ENCODE assay signal across 8 cellular contexts in genomic region chr10:79072041-79072441, GRCh38. TPM values are rescaled to one million over a fixed set of nuclear protein-coding genes. Genes with fewer than 3 reads are reported as not detected.
DNase-seq lines count a peak whose midpoint lies in the region; ATAC-seq and TF ChIP-seq lines count a peak whose summit lies in the region.

No MANE protein-coding gene starts in this region.

- no peak overlapping the region for H3K27ac ChIP-seq in HCT116 (ENCODE audit: low read depth, low read length)
- peak overlapping the region; percentile 98 to 99 for H3K27ac ChIP-seq in ascending aorta
- H3K27ac ChIP-seq in skin epidermis: peak overlapping the region in 17 of 21 experiments; percentile 84 to 99 (median 96)

- H3K27me3 ChIP-seq in HCT116 (ENCODE audit: insufficient read depth, low read length): no peaks in the 10 kb centered on the region
- H3K27me3 ChIP-seq in ascending aorta: no peaks in the 10 kb centered on the region

- H4K20me1 ChIP-seq in HCT116 (ENCODE audit: insufficient read depth): no peaks in the 10 kb centered on the region

- intact Hi-C loops in HCT116 (cut with micrococcal nuclease) (no loop called here), ascending aorta (cut with DNase I) (loop anchor here (5.0 kb wide), 1 partner anchor 175 kb away; no protein-coding TSS in a partner anchor)

- POLR2A ChIA-PET in HCT116 (lab: Charles Lee): no interaction called here

- no peak for TF ChIP-seq CTCF in HCT116 (IDR thresholded peaks at IDR 0.05 in 2 of 3, conservative IDR thresholded peaks at IDR 0.05 in 1 of 3; ENCODE audit: borderline replicate concordance in 1 of 3, insufficient read depth in 1 of 3, low read depth in 2 of 3, low read length in 2 of 3)
- TF ChIP-seq CTCF in ascending aorta (IDR thresholded peaks at IDR 0.05): no peak

- H3K9me3 ChIP-seq in HCT116 (ENCODE audit: control insufficient read depth in 1 of 2, insufficient read depth in 1 of 2, low read depth in 1 of 2, low read length in 2 of 2) (no peaks in the 10 kb centered on the region), ascending aorta (no peaks in the 10 kb centered on the region)

- no peak for TF ChIP-seq RAD21 in HCT116 (IDR thresholded peaks at IDR 0.05; ENCODE audit: low read depth)

- H2AFZ ChIP-seq in HCT116 (ENCODE audit: low read depth, low read length, poor library complexity, severe bottlenecking): no peak overlapping the region

- no peaks in the 10 kb centered on the region for H3K9me2 ChIP-seq in HCT116 (ENCODE audit: insufficient read depth)

- CTCF ChIA-PET in HCT116 (lab: Charles Lee): interaction anchor here (2.0 kb wide), 1 partner anchor 123 kb away, joined by 6 read pairs; no protein-coding TSS in a partner anchor

- BruUV-seq in HCT116 (replicated peaks; lab: Mats Ljungman, UMichigan): TSS peak; percentile 31

- ATAC-seq in HCT116 (no peak), GM21723 (IDR thresholded peaks at IDR 0.05; ENCODE audit: unreplicated experiment) (no peak), HG03108 (IDR thresholded peaks at IDR 0.05; ENCODE audit: unreplicated experiment) (no peak), HG03342 (IDR thresholded peaks at IDR 0.05; ENCODE audit: unreplicated experiment) (no peak)

- RAD21 ChIA-PET in HCT116 (lab: Charles Lee; ENCODE audit: low non-redundant PET in 1 of 2, low total read pairs in 2 of 2, uncharacterized antibody in 2 of 2, unreplicated experiment in 2 of 2): interaction anchor here (0.6 to 1.3 kb wide), 3 partner anchors 27 to 123 kb away, joined by 3 to 4 read pairs (median 3); no protein-coding TSS in a partner anchor

- 0 out of 2 replicates have a peak overlapping the region, but pooled peaks have one; percentile 5 for H3K4me2 ChIP-seq in HCT116 (ENCODE audit: low read length)

- H3K9ac ChIP-seq in HCT116 (ENCODE audit: low read length): no peak overlapping the region

- H3K4me3 ChIP-seq in HCT116 (replicated peaks in 1 of 2; ENCODE audit: low read depth in 1 of 2, low read length in 2 of 2): no peak overlapping the region
- peak overlapping the region; percentile 90 to 98 for H3K4me3 ChIP-seq in ascending aorta
- peak overlapping the region in 4 of 7 experiments; percentile 67 to 96 (median 80) for H3K4me3 ChIP-seq in skin epidermis

- H3K4me1 ChIP-seq in HCT116 (ENCODE audit: control insufficient read depth in 1 of 2, insufficient read depth in 2 of 2, low read length in 2 of 2) (peaks cover 34 to 65% of the 10 kb centered on the region in 2 experiments), ascending aorta (peaks cover 13 to 32% of the 10 kb centered on the region in 2 donors)

- peaks cover 69% of the 10 kb centered on the region for H3K79me2 ChIP-seq in HCT116 (ENCODE audit: insufficient read depth, low read length)

- no peak for TF ChIP-seq POLR2A in HCT116 (IDR thresholded peaks at IDR 0.05; ENCODE audit: borderline replicate concordance, extremely low read depth, insufficient read depth, insufficient read length)

- DNase-seq in HCT116 (ENCODE audit: low read depth, low spot score): no peak
- DNase-seq in ascending aorta (ENCODE audit: low spot score in 2 of 2): no peak
- peak; percentile 67 for DNase-seq in kidney tubule cell (ENCODE audit: low spot score)
- no peak for DNase-seq in mucosa of gallbladder (ENCODE audit: low spot score)

- no peaks in the 10 kb centered on the region for H3K36me3 ChIP-seq in HCT116 (ENCODE audit: control insufficient read depth in 1 of 2, insufficient read depth in 2 of 2, low read length in 2 of 2)
- H3K36me3 ChIP-seq in ascending aorta: no peaks in the 10 kb centered on the region

TF ChIP-seq in HCT116, 20 proteins besides CTCF, POLR2A, EP300 and RAD21:
- TF ChIP-seq CBX3 (IDR thresholded peaks at IDR 0.05; ENCODE audit: low read depth) (no peak), EGR1 (IDR thresholded peaks at IDR 0.05; ENCODE audit: low read depth) (no peak), CEBPB (IDR thresholded peaks at IDR 0.05; ENCODE audit: low read depth) (no peak), ZFX (IDR thresholded peaks at IDR 0.05) (no peak), JUND (IDR thresholded peaks at IDR 0.05) (no peak), SIN3A (IDR thresholded peaks at IDR 0.05; ENCODE audit: low read depth) (no peak), FOSL1 (IDR thresholded peaks at IDR 0.05; ENCODE audit: low read depth) (no peak)

RNA-seq across cellular contexts. Expression of gene ZMIZ1, which starts 3.3 kb away (rescaled TPM):
- total RNA-seq in HCT116 (2021; ENCODE audit: unreplicated experiment) (28.4 TPM), ascending aorta (96.2 TPM), mucosa of gallbladder (107 TPM)
- 18.9 and 19.3 TPM in 2 replicates for polyA plus RNA-seq in HCT116 (2012)

Comparison
In these comparisons a context has a peak if more than half of its experiments do, and no peak if none do; other contexts are left out.
1. H3K4me3 ChIP-seq: peak in ascending aorta (2 of 2) and skin epidermis (4 of 7); none in HCT116 (0 of 2).